ENCODE assay signal across 14 cellular contexts in the genomic region with DNA sequence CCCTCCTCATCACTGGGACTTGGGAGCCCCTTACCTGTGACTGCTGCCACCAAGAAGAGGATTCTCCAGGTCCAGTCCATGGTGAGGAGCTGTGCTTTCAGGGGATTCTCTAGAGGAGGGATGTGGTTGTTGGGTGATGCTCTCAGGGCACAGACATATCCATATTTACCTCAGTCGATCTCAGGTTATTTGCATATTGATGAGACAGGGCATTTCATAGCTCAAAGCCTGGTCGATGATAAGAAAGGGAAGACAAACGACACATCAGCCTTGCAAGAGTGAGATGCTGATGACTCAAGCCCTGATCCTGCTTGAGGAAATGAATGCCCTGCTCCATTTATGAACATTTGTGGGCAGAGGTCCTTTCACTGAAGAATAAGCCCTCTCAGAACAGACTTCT.
DNase-seq lines count a peak whose midpoint lies in the region; TF ChIP-seq lines count a peak whose summit lies in the region.
"Had no signal": no experiment of that assay in that cellular context is flagged by ENCODE, and none has a peak within 500 bp of the region (broad histone marks: within the 10 kb centered on the region; RNA-seq: fewer than 3 reads in every experiment).

No MANE protein-coding gene starts in this region.

- H3K27ac ChIP-seq in caudate nucleus (ENCODE audit: low read depth, low read length) (no peak overlapping the region), right atrium auricular region (no peak overlapping the region)

- H3K9me3 Mint-ChIP-seq in activated naive CD4-positive, alpha-beta T cell treated with anti-CD3 and anti-CD28 coated beads for 36 hours: no peaks in the 10 kb centered on the region
- no peaks in the 10 kb centered on the region for H3K9me3 Mint-ChIP-seq in stimulated activated naive CD8-positive, alpha-beta T cell treated with anti-CD3 and anti-CD28 coated beads, Interleukin-15, Interleukin-2, amounts not matched to agents 100 ng/mL and 50 ng/mL, for 24 hours

- DNase-seq in activated naive CD4-positive, alpha-beta T cell treated with anti-CD3 and anti-CD28 coated beads for 36 hours: peak; percentile 58
- DNase-seq in activated naive CD4-positive, alpha-beta T cell (lab: John Stamatoyannopoulos, UW): no peak
- peak; percentile 25 for DNase-seq in T follicular helper cell (ENCODE audit: low read depth)
- peak; percentile 73 for DNase-seq in central memory CD4-positive, alpha-beta T cell
- no peak for DNase-seq in DMS79 (lab: John Stamatoyannopoulos, UW)
- DNase-seq in caudate nucleus (lab: John Stamatoyannopoulos, UW): no peak
- no peak for DNase-seq in right atrium auricular region (ENCODE audit: low spot score)
- DNase-seq: amniotic stem cell, Calu3, endodermal cell, NCI-H2029 treated with DMSO at 0.1 percent for 48 hours, NCI-H510A, RPMI8226 had no signal

- H3K4me1 Mint-ChIP-seq in activated naive CD4-positive, alpha-beta T cell treated with anti-CD3 and anti-CD28 coated beads for 36 hours (ENCODE audit: low read depth): peaks cover 77% of the 10 kb centered on the region
- H3K4me1 Mint-ChIP-seq in stimulated activated naive CD8-positive, alpha-beta T cell treated with anti-CD3 and anti-CD28 coated beads, Interleukin-15, Interleukin-2, amounts not matched to agents 100 ng/mL and 50 ng/mL, for 24 hours (ENCODE audit: low read depth): peaks cover 62% of the 10 kb centered on the region
- H3K4me1 Mint-ChIP-seq: endodermal cell had no signal

- no peak for TF ChIP-seq CTCF in right atrium auricular region (IDR thresholded peaks at IDR 0.05)

- no peak overlapping the region for H3K4me3 ChIP-seq in right atrium auricular region

- CTCF ChIA-PET in activated naive CD4-positive, alpha-beta T cell treated with anti-CD3 and anti-CD28 coated beads for 36 hours (lab: Charles Lee): interaction anchor here (0.9 to 9.4 kb wide), 17 partner anchors 11 to 90 kb away, joined by 3 to 100 read pairs (median 5); no protein-coding TSS in a partner anchor

- no peaks in the 10 kb centered on the region for H3K27me3 Mint-ChIP-seq in activated naive CD4-positive, alpha-beta T cell treated with anti-CD3 and anti-CD28 coated beads for 36 hours (ENCODE audit: low read depth)
- no peaks in the 10 kb centered on the region for H3K27me3 Mint-ChIP-seq in stimulated activated naive CD8-positive, alpha-beta T cell treated with anti-CD3 and anti-CD28 coated beads, Interleukin-15, Interleukin-2, amounts not matched to agents 100 ng/mL and 50 ng/mL, for 24 hours

- H3K27me3 ChIP-seq in right atrium auricular region: no peaks in the 10 kb centered on the region

- H3K9me3 ChIP-seq in right atrium auricular region: no peaks in the 10 kb centered on the region

- H3K36me3 Mint-ChIP-seq in activated naive CD4-positive, alpha-beta T cell treated with anti-CD3 and anti-CD28 coated beads for 36 hours (ENCODE audit: low read depth): no peaks in the 10 kb centered on the region
- H3K36me3 Mint-ChIP-seq in stimulated activated naive CD8-positive, alpha-beta T cell treated with anti-CD3 and anti-CD28 coated beads, Interleukin-15, Interleukin-2, amounts not matched to agents 100 ng/mL and 50 ng/mL, for 24 hours (ENCODE audit: low read depth): no peaks in the 10 kb centered on the region

- peak overlapping the region; percentile 46 for H3K4me3 Mint-ChIP-seq in activated naive CD4-positive, alpha-beta T cell treated with anti-CD3 and anti-CD28 coated beads for 36 hours
- peak overlapping the region; percentile 50 for H3K4me3 Mint-ChIP-seq in stimulated activated naive CD8-positive, alpha-beta T cell treated with anti-CD3 and anti-CD28 coated beads, Interleukin-15, Interleukin-2, amounts not matched to agents 100 ng/mL and 50 ng/mL, for 24 hours
- H3K4me3 Mint-ChIP-seq: endodermal cell had no signal

- H3K36me3 ChIP-seq in right atrium auricular region: no peaks in the 10 kb centered on the region

- peak overlapping the region; percentile 79 for H3K27ac Mint-ChIP-seq in activated naive CD4-positive, alpha-beta T cell treated with anti-CD3 and anti-CD28 coated beads for 36 hours
- peak overlapping the region; percentile 13 for H3K27ac Mint-ChIP-seq in stimulated activated naive CD8-positive, alpha-beta T cell treated with anti-CD3 and anti-CD28 coated beads, Interleukin-15, Interleukin-2, amounts not matched to agents 100 ng/mL and 50 ng/mL, for 24 hours
- H3K27ac Mint-ChIP-seq: endodermal cell had no signal

- intact Hi-C loops in activated naive CD4-positive, alpha-beta T cell treated with anti-CD3 and anti-CD28 coated beads for 36 hours (cut with micrococcal nuclease): loop anchor here (1.0 to 2.0 kb wide), 3 partner anchors 18 to 112 kb away; no protein-coding TSS in a partner anchor

- H3K4me1 ChIP-seq in right atrium auricular region: no peaks in the 10 kb centered on the region

Comparison
In these comparisons a context has a peak if more than half of its experiments do, and no peak if none do; other contexts are left out.
1. DNase-seq: peak in activated naive CD4-positive, alpha-beta T cell treated with anti-CD3 and anti-CD28 coated beads for 36 hours (single experiment), T follicular helper cell (single experiment) and central memory CD4-positive, alpha-beta T cell (single experiment); none in activated naive CD4-positive, alpha-beta T cell (0 of 4), DMS79 (single experiment), caudate nucleus (0 of 61) and right atrium auricular region (single experiment).